Comparison of ENCODE assay signal across 16 cellular contexts in the genomic region with DNA sequence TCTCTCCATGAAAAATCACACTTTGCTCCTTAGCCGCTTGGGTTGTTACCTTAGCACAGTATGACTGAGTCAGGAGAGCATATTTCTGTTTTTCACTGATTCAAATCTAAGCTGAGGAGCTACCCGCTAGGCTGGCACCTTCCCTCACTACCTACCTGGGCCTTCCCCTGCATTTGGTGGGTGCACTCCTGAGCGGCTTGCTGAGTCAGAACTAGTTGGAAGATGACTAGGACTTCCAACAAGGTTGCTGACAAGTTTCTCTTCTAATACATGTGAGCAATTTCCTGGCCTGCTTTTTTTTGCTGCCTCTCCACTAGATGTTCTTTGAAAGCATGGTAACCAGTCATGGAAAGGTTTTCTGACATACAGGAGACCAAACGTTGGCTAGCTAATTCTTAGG. TPM values are rescaled to one million over a fixed set of nuclear protein-coding genes. Genes with fewer than 3 reads are reported as not detected.
DNase-seq lines count a peak whose midpoint lies in the region; ATAC-seq and TF ChIP-seq lines count a peak whose summit lies in the region.
"Had no signal": no experiment of that assay in that cellular context is flagged by ENCODE, and none has a peak within 500 bp of the region (broad histone marks: within the 10 kb centered on the region; RNA-seq: fewer than 3 reads in every experiment).

No MANE protein-coding gene starts in this region.

- DNase-seq in EH (ENCODE audit: low read depth) (peak; percentile 11), brain microvascular endothelial cell (peak; percentile 18), NCI-H345 (lab: John Stamatoyannopoulos, UW) (no peak), mesendoderm (no peak), CD14-positive monocyte (ENCODE audit: low spot score) (no peak), DMS153 treated with DMSO at 0.1 percent for 48 hours (lab: John Stamatoyannopoulos, UW; ENCODE audit: unreplicated experiment) (no peak)
- DNase-seq: activated effector memory CD4-positive, alpha-beta T cell treated with anti-CD3 and anti-CD28 coated beads, Interleukin-2, amount 50 U/mL, for 16 hours; CD4-positive, CD25-positive, alpha-beta regulatory T cell; cerebellar nuclear complex; esophagus squamous epithelium; NCI-H510A treated with DMSO at 0.1 percent for 48 hours; retina; SJCRH30 had no signal

- no peaks in the 10 kb centered on the region for H3K79me2 ChIP-seq in mesendoderm (ENCODE audit: control insufficient read depth, insufficient read depth, low read length)

- H2BK5ac ChIP-seq in mesendoderm (ENCODE audit: low read length): no peak overlapping the region

- no peak overlapping the region for H3K23ac ChIP-seq in mesendoderm (ENCODE audit: low read length)

- no peak overlapping the region for H2AK5ac ChIP-seq in mesendoderm (ENCODE audit: low read length)

- H3K9me3 Mint-ChIP-seq in CD14-positive monocyte: peaks cover 0 to 6% (median 2%) of the 10 kb centered on the region in 7 donors

- H3K36me3 Mint-ChIP-seq in CD14-positive monocyte: no peaks in the 10 kb centered on the region
- H3K36me3 Mint-ChIP-seq: CD4-positive, CD25-positive, alpha-beta regulatory T cell had no signal

- H3K27me3 Mint-ChIP-seq in CD14-positive monocyte (ENCODE audit: low read depth in 3 of 3): peaks cover 2 to 10% (median 6%) of the 10 kb centered on the region in 3 donors

- no peak overlapping the region for H3K27ac Mint-ChIP-seq in CD14-positive monocyte
- H3K27ac Mint-ChIP-seq: CD4-positive, CD25-positive, alpha-beta regulatory T cell had no signal

- TF ChIP-seq CTCF in brain microvascular endothelial cell (IDR thresholded peaks at IDR 0.05; ENCODE audit: low read depth, low read length, missing control alignments) (no peak), CD14-positive monocyte (IDR thresholded peaks at IDR 0.05) (no peak)

- in situ Hi-C loops in brain microvascular endothelial cell (cut with HindIII; ENCODE audit: low pct_ligation_motif_present, low sequenced_read_pairs): no loop called here

- no peak overlapping the region for H3K4ac ChIP-seq in mesendoderm (ENCODE audit: low read depth, low read length)

- H4K5ac ChIP-seq in mesendoderm (ENCODE audit: low read length): no peak overlapping the region

- no peaks in the 10 kb centered on the region for H3K4me1 Mint-ChIP-seq in CD14-positive monocyte
- H3K4me1 Mint-ChIP-seq: CD4-positive, CD25-positive, alpha-beta regulatory T cell had no signal

- H2BK120ac ChIP-seq in mesendoderm (ENCODE audit: low read depth, low read length): no peak overlapping the region

- H3K4me2 ChIP-seq in mesendoderm (ENCODE audit: low read length): no peak overlapping the region

- peak; percentile 99 for ATAC-seq in GM18868 (IDR thresholded peaks at IDR 0.05; ENCODE audit: unreplicated experiment)
- peak; percentile 77 for ATAC-seq in HG03097 (IDR thresholded peaks at IDR 0.05; ENCODE audit: low FRiP score, unreplicated experiment)

- H3K4me1 ChIP-seq in mesendoderm (ENCODE audit: control insufficient read depth, low read depth, low read length): no peaks in the 10 kb centered on the region
- H3K4me1 ChIP-seq: esophagus squamous epithelium, SJCRH30 had no signal

- no peaks in the 10 kb centered on the region for H3K27me3 ChIP-seq in brain microvascular endothelial cell (replicated peaks)
- H3K27me3 ChIP-seq in mesendoderm (ENCODE audit: insufficient read depth, low read length, poor library complexity): no peaks in the 10 kb centered on the region
- H3K27me3 ChIP-seq: esophagus squamous epithelium, suprapubic skin had no signal

- no peak overlapping the region for H3K4me3 Mint-ChIP-seq in CD14-positive monocyte
- H3K4me3 Mint-ChIP-seq: CD4-positive, CD25-positive, alpha-beta regulatory T cell had no signal

- H3K56ac ChIP-seq in mesendoderm (ENCODE audit: low read length): no peak overlapping the region

- H3K9ac ChIP-seq in mesendoderm (ENCODE audit: low read length): no peak overlapping the region

- H3K27ac ChIP-seq in brain microvascular endothelial cell (no peak overlapping the region), mesendoderm (ENCODE audit: low read depth, low read length) (no peak overlapping the region)
- H3K27ac ChIP-seq: esophagus squamous epithelium, SJCRH30, suprapubic skin had no signal

- no peak overlapping the region for H3K18ac ChIP-seq in mesendoderm (ENCODE audit: low read length)

- H3K36me3 ChIP-seq in brain microvascular endothelial cell (replicated peaks) (no peaks in the 10 kb centered on the region), mesendoderm (ENCODE audit: control insufficient read depth, insufficient read depth, low read length) (no peaks in the 10 kb centered on the region)
- H3K36me3 ChIP-seq: esophagus squamous epithelium, SJCRH30, suprapubic skin had no signal

- H2BK15ac ChIP-seq in mesendoderm (replicated peaks; ENCODE audit: low read depth): no peak overlapping the region

- no peak overlapping the region for H4K8ac ChIP-seq in mesendoderm (ENCODE audit: low read depth, low read length)

- no peak overlapping the region for H3K4me3 ChIP-seq in brain microvascular endothelial cell (ENCODE audit: low read depth, low read length)
- H3K4me3 ChIP-seq in mesendoderm (ENCODE audit: low read length): no peak overlapping the region
- H3K4me3 ChIP-seq: esophagus squamous epithelium, SJCRH30, suprapubic skin had no signal

- intact Hi-C loops in CD14-positive monocyte (cut with micrococcal nuclease): no loop called here

- no CpG with 5 or more reads among the region's 4 CpGs for WGBS in mesendoderm (ENCODE audit: extremely low coverage, insufficient coverage, low lambda C conversion rate)

- no peaks in the 10 kb centered on the region for H3K79me1 ChIP-seq in mesendoderm (ENCODE audit: low read length)

RNA-seq across cellular contexts. Expression of a gene that starts 43.8 kb away (rescaled TPM):
- polyA plus RNA-seq in mesendoderm (2013, experiment 1 of 2): 305 TPM
- polyA plus RNA-seq in mesendoderm (2013, experiment 2 of 2): 295 TPM
- 100 to 1,000 TPM; 200 to 213 TPM for polyA plus RNA-seq in CD14-positive monocyte

Comparison
In these comparisons a context has a peak if more than half of its experiments do, and no peak if none do; other contexts are left out.
1. DNase-seq: peak in EH (single experiment) and brain microvascular endothelial cell (single experiment); none in NCI-H345 (single experiment), mesendoderm (single experiment), CD14-positive monocyte (single experiment) and DMS153 treated with DMSO at 0.1 percent for 48 hours (single experiment).